10 cellular contexts compared by ENCODE assay signal in the genomic region with DNA sequence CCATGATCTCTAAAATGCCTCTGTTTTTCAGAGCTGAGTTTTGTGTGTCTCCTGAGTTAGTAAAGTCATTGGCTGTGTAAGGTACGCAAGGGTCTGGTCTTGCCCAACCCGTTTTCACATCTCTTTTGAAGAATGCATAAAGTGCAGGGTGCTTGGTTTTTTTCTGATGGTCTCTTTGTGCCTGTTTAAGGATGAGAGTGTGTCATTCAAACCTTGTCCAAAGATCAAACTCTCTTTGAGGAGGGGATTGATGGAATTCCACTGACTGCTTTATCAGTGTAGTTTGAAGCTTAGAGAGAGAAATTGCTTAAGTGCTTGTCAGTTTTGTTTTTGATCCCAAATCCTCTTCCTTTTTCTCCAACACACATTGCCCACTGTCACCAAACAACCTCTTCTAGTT. TPM values are rescaled to one million over a fixed set of nuclear protein-coding genes. Genes with fewer than 3 reads are reported as not detected.
"Had no signal": no experiment of that assay in that cellular context is flagged by ENCODE, and none has a peak within 500 bp of the region (broad histone marks: within the 10 kb centered on the region; RNA-seq: fewer than 3 reads in every experiment).

No MANE protein-coding gene starts in this region.

- H3K4me2 ChIP-seq: KMS-11 had no signal

- H3K27ac Mint-ChIP-seq: IgD-negative memory B cell had no signal

- FAIRE-seq: HTR-8/SVneo, K562 had no signal

- H3K27ac ChIP-seq: HL-60, KMS-11 had no signal

- H3K4me3 Mint-ChIP-seq: IgD-negative memory B cell had no signal

- H3K4me1 Mint-ChIP-seq: IgD-negative memory B cell had no signal

- H3K9ac ChIP-seq: KMS-11 had no signal

- DNase-seq: IMR-90, KBM-7, KG1 had no signal

- ATAC-seq: K562 had no signal

- H3K4me3 ChIP-seq: K562 had no signal

RNA-seq across cellular contexts. Expression of gene C8B, which starts 20.0 kb away (rescaled TPM):
- total RNA-seq: HT-29, HT1080, IMR-90, K562 had no signal
- polyA plus RNA-seq: IgD-negative memory B cell, IMR-90, K562 had no signal
